ENCODE assay signal across 9 cellular contexts in the genomic region with DNA sequence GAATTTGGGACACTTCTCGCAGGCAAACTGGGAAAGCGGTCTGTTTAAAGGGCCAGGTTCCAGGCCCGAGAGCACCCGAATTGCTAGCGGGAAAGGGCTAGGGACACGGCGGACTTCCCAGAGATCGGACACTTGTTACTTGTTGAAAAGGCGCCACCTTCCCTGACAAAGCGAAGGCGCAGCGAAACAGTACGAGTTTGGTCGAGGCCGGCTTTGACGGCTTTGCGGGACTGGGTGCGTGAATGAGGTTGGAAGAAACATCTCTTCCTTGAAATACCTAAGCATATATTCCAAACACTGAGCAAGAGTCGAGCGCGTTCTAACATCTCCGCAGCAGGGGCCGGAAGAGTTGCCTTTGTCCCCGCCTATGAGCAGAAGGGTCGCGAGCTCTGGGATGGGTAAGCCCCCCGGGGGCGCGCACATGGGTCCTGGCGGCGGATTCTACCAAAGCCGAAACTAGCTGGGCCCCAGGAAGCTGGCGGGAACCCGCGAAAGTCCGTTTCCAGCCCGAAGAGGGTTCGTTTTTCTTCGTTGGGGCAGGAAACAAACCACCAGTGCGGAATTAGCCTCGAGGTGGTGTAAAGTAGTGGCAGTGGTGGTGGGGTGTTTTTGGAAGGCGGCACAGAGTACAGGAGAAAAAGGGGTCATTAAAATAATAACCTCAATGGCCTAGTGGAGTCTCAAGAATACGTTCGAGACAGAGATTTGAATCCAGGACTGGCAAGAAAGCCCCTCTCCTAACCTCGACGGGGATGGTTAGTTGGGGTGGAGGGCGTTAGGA. TPM values are rescaled to one million over a fixed set of nuclear protein-coding genes. Genes with fewer than 3 reads are reported as not detected.
DNase-seq lines count a peak whose midpoint lies in the region; ATAC-seq and TF ChIP-seq lines count a peak whose summit lies in the region.
"Had no signal": no experiment of that assay in that cellular context is flagged by ENCODE, and none has a peak within 500 bp of the region (broad histone marks: within the 10 kb centered on the region; RNA-seq: fewer than 3 reads in every experiment).

No MANE protein-coding gene starts in this region.

- DNase-seq in AG20443 (ENCODE audit: low spot score), result peak; percentile 47
- peak; percentile 79 for DNase-seq in GM23338 (ENCODE audit: low spot score)
- DNase-seq in amniotic epithelial cell (ENCODE audit: low read depth), result peak; percentile 14
- DNase-seq in stimulated activated naive CD8-positive, alpha-beta T cell treated with anti-CD3 and anti-CD28 coated beads, Interleukin-15, amount 100 ng/mL, for 72 hours, result peak in 1 of 2 donors; percentile 15
- no peak for DNase-seq in NCI-H2081 treated with DMSO at 0.1 percent for 48 hours (lab: John Stamatoyannopoulos, UW)
- no peak for DNase-seq in COR-L47 (lab: John Stamatoyannopoulos, UW)

- H3K9me3 Mint-ChIP-seq in GM23338, result peaks cover 5% of the 10 kb centered on the region; the same call in 1 of the 3 replicates
- H3K9me3 Mint-ChIP-seq in stimulated activated naive CD8-positive, alpha-beta T cell treated with anti-CD3 and anti-CD28 coated beads, Interleukin-15, amount 100 ng/mL, for 72 hours, result no peaks in the 10 kb centered on the region

- H3K4me3 Mint-ChIP-seq in GM23338, result peak overlapping the region; percentile 79
- peak overlapping the region; percentile 66 to 74 for H3K4me3 Mint-ChIP-seq in stimulated activated naive CD8-positive, alpha-beta T cell treated with anti-CD3 and anti-CD28 coated beads, Interleukin-15, amount 100 ng/mL, for 72 hours

- ATAC-seq in GM23338 (peak; percentile 3; the same call in 2 of the 3 replicates), GM18505 (IDR thresholded peaks at IDR 0.05; ENCODE audit: unreplicated experiment) (no peak)
- ATAC-seq in stimulated activated naive CD8-positive, alpha-beta T cell treated with anti-CD3 and anti-CD28 coated beads, Interleukin-15, amount 100 ng/mL, for 72 hours, result no peak

- H3K4me1 ChIP-seq in GM23338 (ENCODE audit: insufficient read depth) (peaks cover 53% of the 10 kb centered on the region), iPS-18a (ENCODE audit: control insufficient read depth, low read depth, low read length) (peaks cover 21% of the 10 kb centered on the region)

- peaks cover 90% of the 10 kb centered on the region for H3K27me3 Mint-ChIP-seq in GM23338 (ENCODE audit: insufficient read depth, low read depth, poor library complexity)
- peaks cover 99% of the 10 kb centered on the region for H3K27me3 Mint-ChIP-seq in stimulated activated naive CD8-positive, alpha-beta T cell treated with anti-CD3 and anti-CD28 coated beads, Interleukin-15, amount 100 ng/mL, for 72 hours

- peak overlapping the region; percentile 100 for H2AFZ ChIP-seq in GM23338

- no peaks in the 10 kb centered on the region for H3K79me2 ChIP-seq in GM23338 (replicated peaks; ENCODE audit: insufficient read depth)

- H3K27me3 ChIP-seq in GM23338 (ENCODE audit: insufficient read depth) (peaks cover 100% of the 10 kb centered on the region), iPS-18a (ENCODE audit: control insufficient read depth, insufficient read depth, low read length) (peaks cover 99% of the 10 kb centered on the region)

- H4K20me1 ChIP-seq in GM23338 (replicated peaks; ENCODE audit: insufficient read depth), result 0 out of 2 replicates have a peak, but pooled peaks cover 8% of the 10 kb centered on the region

- H3K36me3 ChIP-seq in GM23338 (ENCODE audit: insufficient read depth) (no peaks in the 10 kb centered on the region), iPS-18a (ENCODE audit: control insufficient read depth, low read depth, low read length) (no peaks in the 10 kb centered on the region)

- H3K4me2 ChIP-seq in GM23338, result peak overlapping the region; percentile 90

- H3K9me2 ChIP-seq in GM23338 (ENCODE audit: insufficient read depth), result no peaks in the 10 kb centered on the region

- H3K4me3 ChIP-seq in GM23338 (peak overlapping the region; percentile 65), iPS-18a (ENCODE audit: low read length) (peak overlapping the region; percentile 51)

- TF ChIP-seq CTCF in GM23338 (conservative IDR thresholded peaks at IDR 0.05; ENCODE audit: low read depth in 2 of 2), result peak in 1 of 2 experiments; percentile 32; a peak in 3 of 4 replicates

- H3K27ac Mint-ChIP-seq in GM23338, result no peak overlapping the region
- H3K27ac Mint-ChIP-seq in stimulated activated naive CD8-positive, alpha-beta T cell treated with anti-CD3 and anti-CD28 coated beads, Interleukin-15, amount 100 ng/mL, for 72 hours, result no peak overlapping the region

- H3K9ac ChIP-seq in iPS-18a (ENCODE audit: low read length), result no peak overlapping the region

- H3K27ac ChIP-seq in GM23338 (ENCODE audit: low read depth), result no peak overlapping the region
- no peak overlapping the region for H3K27ac ChIP-seq in iPS-18a (ENCODE audit: low read length)
- H3K27ac ChIP-seq: HL-60 had no signal

- peaks cover 10% of the 10 kb centered on the region; the same call in 1 of the 2 replicates for H3F3A ChIP-seq in GM23338 (replicated peaks; ENCODE audit: low read depth)

- no peaks in the 10 kb centered on the region; the same call in 2 of the 3 replicates for H3K36me3 Mint-ChIP-seq in GM23338 (ENCODE audit: low read depth)

- TF ChIP-seq POLR2A in GM18505 (IDR thresholded peaks at IDR 0.05; ENCODE audit: borderline replicate concordance, extremely low read depth, insufficient read depth, insufficient read length), result no peak

- H3K9me3 ChIP-seq in iPS-18a (ENCODE audit: control insufficient read depth, low read depth, low read length), result no peaks in the 10 kb centered on the region

- peaks cover 42% of the 10 kb centered on the region for H3K4me1 Mint-ChIP-seq in GM23338
- H3K4me1 Mint-ChIP-seq in stimulated activated naive CD8-positive, alpha-beta T cell treated with anti-CD3 and anti-CD28 coated beads, Interleukin-15, amount 100 ng/mL, for 72 hours, result peaks cover 49% of the 10 kb centered on the region

TF ChIP-seq in GM23338, 12 proteins besides CTCF, POLR2A, EP300 and RAD21 (continues in another document):
- TF ChIP-seq, protein P1, sequence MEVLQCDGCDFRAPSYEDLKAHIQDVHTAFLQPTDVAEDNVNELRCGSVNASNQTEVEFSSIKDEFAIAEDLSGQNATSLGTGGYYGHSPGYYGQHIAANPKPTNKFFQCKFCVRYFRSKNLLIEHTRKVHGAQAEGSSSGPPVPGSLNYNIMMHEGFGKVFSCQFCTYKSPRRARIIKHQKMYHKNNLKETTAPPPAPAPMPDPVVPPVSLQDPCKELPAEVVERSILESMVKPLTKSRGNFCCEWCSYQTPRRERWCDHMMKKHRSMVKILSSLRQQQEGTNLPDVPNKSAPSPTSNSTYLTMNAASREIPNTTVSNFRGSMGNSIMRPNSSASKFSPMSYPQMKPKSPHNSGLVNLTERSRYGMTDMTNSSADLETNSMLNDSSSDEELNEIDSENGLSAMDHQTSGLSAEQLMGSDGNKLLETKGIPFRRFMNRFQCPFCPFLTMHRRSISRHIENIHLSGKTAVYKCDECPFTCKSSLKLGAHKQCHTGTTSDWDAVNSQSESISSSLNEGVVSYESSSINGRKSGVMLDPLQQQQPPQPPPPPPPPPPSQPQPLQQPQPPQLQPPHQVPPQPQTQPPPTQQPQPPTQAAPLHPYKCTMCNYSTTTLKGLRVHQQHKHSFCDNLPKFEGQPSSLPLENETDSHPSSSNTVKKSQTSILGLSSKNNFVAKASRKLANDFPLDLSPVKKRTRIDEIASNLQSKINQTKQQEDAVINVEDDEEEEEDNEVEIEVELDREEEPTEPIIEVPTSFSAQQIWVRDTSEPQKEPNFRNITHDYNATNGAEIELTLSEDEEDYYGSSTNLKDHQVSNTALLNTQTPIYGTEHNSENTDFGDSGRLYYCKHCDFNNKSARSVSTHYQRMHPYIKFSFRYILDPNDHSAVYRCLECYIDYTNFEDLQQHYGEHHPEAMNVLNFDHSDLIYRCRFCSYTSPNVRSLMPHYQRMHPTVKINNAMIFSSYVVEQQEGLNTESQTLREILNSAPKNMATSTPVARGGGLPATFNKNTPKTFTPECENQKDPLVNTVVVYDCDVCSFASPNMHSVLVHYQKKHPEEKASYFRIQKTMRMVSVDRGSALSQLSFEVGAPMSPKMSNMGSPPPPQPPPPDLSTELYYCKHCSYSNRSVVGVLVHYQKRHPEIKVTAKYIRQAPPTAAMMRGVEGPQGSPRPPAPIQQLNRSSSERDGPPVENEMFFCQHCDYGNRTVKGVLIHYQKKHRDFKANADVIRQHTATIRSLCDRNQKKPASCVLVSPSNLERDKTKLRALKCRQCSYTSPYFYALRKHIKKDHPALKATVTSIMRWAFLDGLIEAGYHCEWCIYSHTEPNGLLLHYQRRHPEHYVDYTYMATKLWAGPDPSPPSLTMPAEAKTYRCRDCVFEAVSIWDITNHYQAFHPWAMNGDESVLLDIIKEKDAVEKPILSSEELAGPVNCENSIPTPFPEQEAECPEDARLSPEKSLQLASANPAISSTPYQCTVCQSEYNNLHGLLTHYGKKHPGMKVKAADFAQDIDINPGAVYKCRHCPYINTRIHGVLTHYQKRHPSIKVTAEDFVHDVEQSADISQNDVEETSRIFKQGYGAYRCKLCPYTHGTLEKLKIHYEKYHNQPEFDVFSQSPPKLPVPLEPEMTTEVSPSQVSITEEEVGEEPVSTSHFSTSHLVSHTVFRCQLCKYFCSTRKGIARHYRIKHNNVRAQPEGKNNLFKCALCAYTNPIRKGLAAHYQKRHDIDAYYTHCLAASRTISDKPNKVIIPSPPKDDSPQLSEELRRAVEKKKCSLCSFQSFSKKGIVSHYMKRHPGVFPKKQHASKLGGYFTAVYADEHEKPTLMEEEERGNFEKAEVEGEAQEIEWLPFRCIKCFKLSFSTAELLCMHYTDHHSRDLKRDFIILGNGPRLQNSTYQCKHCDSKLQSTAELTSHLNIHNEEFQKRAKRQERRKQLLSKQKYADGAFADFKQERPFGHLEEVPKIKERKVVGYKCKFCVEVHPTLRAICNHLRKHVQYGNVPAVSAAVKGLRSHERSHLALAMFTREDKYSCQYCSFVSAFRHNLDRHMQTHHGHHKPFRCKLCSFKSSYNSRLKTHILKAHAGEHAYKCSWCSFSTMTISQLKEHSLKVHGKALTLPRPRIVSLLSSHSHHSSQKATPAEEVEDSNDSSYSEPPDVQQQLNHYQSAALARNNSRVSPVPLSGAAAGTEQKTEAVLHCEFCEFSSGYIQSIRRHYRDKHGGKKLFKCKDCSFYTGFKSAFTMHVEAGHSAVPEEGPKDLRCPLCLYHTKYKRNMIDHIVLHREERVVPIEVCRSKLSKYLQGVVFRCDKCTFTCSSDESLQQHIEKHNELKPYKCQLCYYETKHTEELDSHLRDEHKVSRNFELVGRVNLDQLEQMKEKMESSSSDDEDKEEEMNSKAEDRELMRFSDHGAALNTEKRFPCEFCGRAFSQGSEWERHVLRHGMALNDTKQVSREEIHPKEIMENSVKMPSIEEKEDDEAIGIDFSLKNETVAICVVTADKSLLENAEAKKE (CRISPR knock-in tag; IDR thresholded peaks at IDR 0.05), result no peak

RNA-seq across cellular contexts. Expression of a gene that starts 1.5 kb away (rescaled TPM):
- 0.17 TPM in 1 of 2 replicates, not detected in the other for total RNA-seq in GM23338 (2014; rRNA removed; shearing (Covaris generic))
- 0.13 and 0.21 TPM in 2 replicates for polyA plus RNA-seq in GM23338 (2016; fragmentation: Nextera tagmentation; extraction: Ambion mirVana)

Comparison
In these comparisons a context has a peak if more than half of its experiments do, and no peak if none do; other contexts are left out.
1. DNase-seq: peak in AG20443 (single experiment), GM23338 (single experiment) and amniotic epithelial cell (single experiment); none in NCI-H2081 treated with DMSO at 0.1 percent for 48 hours (single experiment) and COR-L47 (single experiment).